In genomic region chr11:65777241-65777640, GRCh38 we compare ENCODE assay signal across 18 cellular contexts. TPM values are rescaled to one million over a fixed set of nuclear protein-coding genes. Genes with fewer than 3 reads are reported as not detected.
DNase-seq lines count a peak whose midpoint lies in the region; ATAC-seq and TF ChIP-seq lines count a peak whose summit lies in the region.
"Had no signal": no experiment of that assay in that cellular context is flagged by ENCODE, and none has a peak within 500 bp of the region (broad histone marks: within the 10 kb centered on the region; RNA-seq: fewer than 3 reads in every experiment).

No MANE protein-coding gene starts in this region.

- intact Hi-C loops in body of pancreas (cut with DNase I): loop anchor here (5.0 kb wide), 1 partner anchor 35 kb away; no protein-coding TSS in a partner anchor

- H3K36me3 ChIP-seq in body of pancreas (replicated peaks in 1 of 2; ENCODE audit: insufficient read depth in 1 of 2, low read depth in 2 of 2) (no peaks in the 10 kb centered on the region), subcutaneous abdominal adipose tissue (ENCODE audit: control insufficient read depth in 5 of 5, insufficient read depth in 5 of 5, low read length in 5 of 5) (peaks cover 0 to 26% (median 22%) of the 10 kb centered on the region in 5 donors)

- H3K27ac ChIP-seq in body of pancreas (peak overlapping the region; percentile 52 to 80 (median 74)), subcutaneous abdominal adipose tissue (ENCODE audit: low read depth, low read length) (peak overlapping the region; percentile 78)
- H3K27ac ChIP-seq: 22Rv1 had no signal

- ATAC-seq in body of pancreas (no peak), HG02884 (IDR thresholded peaks at IDR 0.05; ENCODE audit: unreplicated experiment) (no peak), GM18505 (IDR thresholded peaks at IDR 0.05; ENCODE audit: unreplicated experiment) (no peak)
- ATAC-seq: natural killer cell treated with Interleukin-12 subunit alpha and Interleukin-12 subunit beta and Interleukin-15 and Interleukin-18, amount 100 ng/mL, for 72 hours had no signal

- no peaks in the 10 kb centered on the region for H3K27me3 ChIP-seq in body of pancreas
- H3K27me3 ChIP-seq in subcutaneous abdominal adipose tissue (ENCODE audit: control insufficient read depth in 5 of 5, insufficient read depth in 4 of 5, low read length in 5 of 5): no peaks in the 10 kb centered on the region
- H3K27me3 ChIP-seq: MG63, tibial nerve had no signal

- H3K27me3 Mint-ChIP-seq in nephron progenitor cell (ENCODE audit: low read depth, poor library complexity): peaks cover 16% of the 10 kb centered on the region
- H3K27me3 Mint-ChIP-seq: natural killer cell treated with Interleukin-12 subunit alpha and Interleukin-12 subunit beta and Interleukin-15 and Interleukin-18, amount 100 ng/mL, for 72 hours had no signal

- WGBS in body of pancreas, 2 donors: 56 to 77% methylated on average over 7 to 8 of the region's 8 CpGs

- H3K4me3 ChIP-seq in body of pancreas: no peak overlapping the region
- no peak overlapping the region for H3K4me3 ChIP-seq in subcutaneous abdominal adipose tissue (ENCODE audit: low read depth in 1 of 5, low read length in 5 of 5)
- H3K4me3 ChIP-seq: HAP-1, lung, MG63, tibial nerve had no signal

- H3K9me3 Mint-ChIP-seq in nephron progenitor cell: no peaks in the 10 kb centered on the region
- H3K9me3 Mint-ChIP-seq: activated T-helper 1 cell treated with anti-CD3 and anti-CD28 coated beads, Interleukin-12 subunit alpha, Interleukin-12 subunit beta, Interleukin-2, Interleukin-4 antibody, amounts not matched to agents 30 ng/mL and 10 ng/mL and 1 ng/mL, durations not matched to agents 14 hours and 24 hours and 36 hours; natural killer cell treated with Interleukin-12 subunit alpha and Interleukin-12 subunit beta and Interleukin-15 and Interleukin-18, amount 100 ng/mL, for 72 hours had no signal

- no peak overlapping the region for H3K4me3 Mint-ChIP-seq in nephron progenitor cell
- H3K4me3 Mint-ChIP-seq: activated T-helper 1 cell treated with anti-CD3 and anti-CD28 coated beads, Interleukin-12 subunit alpha, Interleukin-12 subunit beta, Interleukin-2, Interleukin-4 antibody, amounts not matched to agents 30 ng/mL and 10 ng/mL and 1 ng/mL, durations not matched to agents 14 hours and 24 hours and 36 hours; natural killer cell treated with Interleukin-12 subunit alpha and Interleukin-12 subunit beta and Interleukin-15 and Interleukin-18, amount 100 ng/mL, for 72 hours had no signal

- TF ChIP-seq POLR2A in body of pancreas (IDR thresholded peaks at IDR 0.05): no peak
- TF ChIP-seq POLR2A in GM18505 (IDR thresholded peaks at IDR 0.05; ENCODE audit: borderline replicate concordance, extremely low read depth, insufficient read depth, insufficient read length): no peak

- H3K36me3 Mint-ChIP-seq in nephron progenitor cell (ENCODE audit: low read depth): peaks cover 10% of the 10 kb centered on the region
- H3K36me3 Mint-ChIP-seq: natural killer cell treated with Interleukin-12 subunit alpha and Interleukin-12 subunit beta and Interleukin-15 and Interleukin-18, amount 100 ng/mL, for 72 hours had no signal

- H3K9me3 ChIP-seq in body of pancreas (no peaks in the 10 kb centered on the region), subcutaneous abdominal adipose tissue (ENCODE audit: control insufficient read depth in 5 of 5, low read length in 5 of 5) (no peaks in the 10 kb centered on the region)
- H3K9me3 ChIP-seq: HAP-1, MG63, tibial nerve had no signal

- TF ChIP-seq CTCF in body of pancreas (IDR thresholded peaks at IDR 0.05) (no peak), nephron progenitor cell (IDR thresholded peaks at IDR 0.05) (no peak)

- H3K27ac Mint-ChIP-seq in nephron progenitor cell: peak overlapping the region; percentile 39
- H3K27ac Mint-ChIP-seq: activated T-helper 1 cell treated with anti-CD3 and anti-CD28 coated beads, Interleukin-12 subunit alpha, Interleukin-12 subunit beta, Interleukin-2, Interleukin-4 antibody, amounts not matched to agents 30 ng/mL and 10 ng/mL and 1 ng/mL, durations not matched to agents 14 hours and 24 hours and 36 hours; natural killer cell treated with Interleukin-12 subunit alpha and Interleukin-12 subunit beta and Interleukin-15 and Interleukin-18, amount 100 ng/mL, for 72 hours had no signal

- peaks cover 66% of the 10 kb centered on the region for H3K4me1 ChIP-seq in body of pancreas
- H3K4me1 ChIP-seq in subcutaneous abdominal adipose tissue (ENCODE audit: control insufficient read depth in 5 of 5, insufficient read depth in 5 of 5, low read length in 5 of 5): peaks cover 7 to 58% (median 51%) of the 10 kb centered on the region in 5 donors
- H3K4me1 ChIP-seq: HAP-1 had no signal

- peak overlapping the region in 3 of 5 donors; percentile 30 to 50 (median 37) for H3K9ac ChIP-seq in subcutaneous abdominal adipose tissue (ENCODE audit: low read length in 5 of 5)

- H3K4me1 Mint-ChIP-seq in nephron progenitor cell: no peaks in the 10 kb centered on the region

- peak; percentile 49 for DNase-seq in activated CD8-positive, alpha-beta memory T cell treated with anti-CD3 and anti-CD28 coated beads for 24 hours
- DNase-seq in activated CD8-positive, alpha-beta memory T cell treated with anti-CD3 and anti-CD28 coated beads, Interleukin-2, amount 50 U/mL, for 4 hours: no peak
- DNase-seq in body of pancreas: no peak
- DNase-seq in nephron progenitor cell: no peak
- no peak for DNase-seq in DMS79 treated with DMSO at 0.1 percent for 48 hours (lab: John Stamatoyannopoulos, UW)
- DNase-seq: activated CD4-positive, alpha-beta T cell treated with anti-CD3 and anti-CD28 coated beads, Interleukin-2, amount 50 U/mL, for 1 hour; DMS53; MG63; NCI-H82 had no signal

RNA-seq across cellular contexts. Expression of gene AP5B1, which starts 3.5 kb away (rescaled TPM):
- total RNA-seq in body of pancreas: 10 to 100 TPM; 18.2 to 33.9 TPM

RNA-seq across cellular contexts. Expression of gene OVOL1, which starts 9.6 kb away (rescaled TPM):
- total RNA-seq in body of pancreas: 1 to 10 TPM in 1 of 2 donors, under 1 TPM in 1; 0.78 to 1.3 TPM
- total RNA-seq: natural killer cell treated with Interleukin-12 subunit alpha and Interleukin-12 subunit beta and Interleukin-15 and Interleukin-18, amount 100 ng/mL, for 72 hours; tibial nerve had no signal

RNA-seq across cellular contexts. Expression of gene SNX32, which starts 56.5 kb away (rescaled TPM):
- under 1 TPM in 1 of 2 donors, not detected in 1; 0.26 TPM for total RNA-seq in body of pancreas

RNA-seq across cellular contexts. Expression of gene RNASEH2C, which starts 56.6 kb away (rescaled TPM):
- total RNA-seq in body of pancreas: 100 to 1,000 TPM in 1 of 2 donors, 10 to 100 TPM in 1; 45.4 to 112 TPM
